Comparison of ENCODE assay signal across 28 cellular contexts in the genomic region with DNA sequence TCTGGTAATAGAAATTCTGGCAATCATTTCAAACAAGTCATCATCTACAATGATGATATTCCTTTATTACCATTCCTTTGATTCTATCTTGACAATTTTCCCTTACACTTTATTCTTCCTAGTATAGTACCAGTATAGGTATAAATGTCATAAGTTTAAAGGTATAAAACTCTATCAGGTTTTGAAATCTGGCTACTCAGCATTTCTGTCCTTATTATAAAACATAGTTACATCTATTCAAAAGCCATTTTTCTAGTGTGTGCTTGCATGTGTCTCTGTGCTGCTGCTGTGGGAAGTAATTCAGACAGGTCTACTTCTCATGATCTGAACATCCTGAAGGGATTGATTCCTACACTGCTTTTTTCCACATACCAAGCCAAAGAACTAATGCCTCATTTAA. TPM values are rescaled to one million over a fixed set of nuclear protein-coding genes. Genes with fewer than 3 reads are reported as not detected.
DNase-seq lines count a peak whose midpoint lies in the region; ATAC-seq, FAIRE-seq and TF ChIP-seq lines count a peak whose summit lies in the region.
"Had no signal": no experiment of that assay in that cellular context is flagged by ENCODE, and none has a peak within 500 bp of the region (broad histone marks: within the 10 kb centered on the region; RNA-seq: fewer than 3 reads in every experiment).

No MANE protein-coding gene starts in this region.

- TF ChIP-seq EP300 in HepG2 (IDR thresholded peaks at IDR 0.05; ENCODE audit: low read depth in 2 of 2, low read length in 2 of 2): no peak
- no peak for TF ChIP-seq EP300 in HepG2 (CRISPR knock-in tag; IDR thresholded peaks at IDR 0.05; ENCODE audit: borderline replicate concordance)
- no peak for TF ChIP-seq EP300 in gastroesophageal sphincter (IDR thresholded peaks at IDR 0.05)

- H3K27me3 Mint-ChIP-seq in chondrocyte (ENCODE audit: low read depth) (no peaks in the 10 kb centered on the region), nephron (ENCODE audit: low read depth) (no peaks in the 10 kb centered on the region)

- TF ChIP-seq RAD21 in HepG2 (CRISPR knock-in tag; IDR thresholded peaks at IDR 0.05): no peak

- no peaks in the 10 kb centered on the region for H4K20me1 ChIP-seq in HepG2 (ENCODE audit: insufficient read depth, low read length)
- H4K20me1 ChIP-seq: BLaER1 treated with 17β-estradiol and CSF1 and Interleukin-3, amounts not matched to agents 10 nM and 100 nM had no signal

- H3K27ac ChIP-seq in HepG2 (ENCODE audit: extremely low read length, insufficient read depth, low read length) (no peak overlapping the region), right lobe of liver (no peak overlapping the region), gastroesophageal sphincter (no peak overlapping the region)
- H3K27ac ChIP-seq: 22Rv1; BLaER1 treated with 17β-estradiol and CSF1 and Interleukin-3, amounts not matched to agents 10 nM and 100 nM had no signal

- H3K4me3 ChIP-seq in HepG2 (replicated peaks in 1 of 3; ENCODE audit: insufficient read depth in 1 of 3, low read depth in 2 of 3, low read length in 3 of 3) (no peak overlapping the region), right lobe of liver (no peak overlapping the region), MG63 (no peak overlapping the region), gastroesophageal sphincter (no peak overlapping the region)
- H3K4me3 ChIP-seq: BLaER1 treated with 17β-estradiol and CSF1 and Interleukin-3, amounts not matched to agents 10 nM and 100 nM; GM23338; HAP-1 had no signal

- no peaks in the 10 kb centered on the region for H3K4me1 ChIP-seq in HepG2 (ENCODE audit: insufficient read depth, low read length)
- no peaks in the 10 kb centered on the region for H3K4me1 ChIP-seq in right lobe of liver
- peaks cover 11 to 61% (median 13%) of the 10 kb centered on the region in 3 donors for H3K4me1 ChIP-seq in gastroesophageal sphincter
- H3K4me1 ChIP-seq: BE2C; BLaER1 treated with 17β-estradiol and CSF1 and Interleukin-3, amounts not matched to agents 10 nM and 100 nM; HAP-1 had no signal

- intact Hi-C loops in HepG2 (cut with micrococcal nuclease; ENCODE audit: unreplicated experiment) (no loop called here), right lobe of liver (cut with DNase I) (no loop called here)

- H3K27me3 ChIP-seq in HepG2 (ENCODE audit: control insufficient read depth in 1 of 2, insufficient read depth in 2 of 2, low read length in 2 of 2) (no peaks in the 10 kb centered on the region), right lobe of liver (no peaks in the 10 kb centered on the region), MG63 (no peaks in the 10 kb centered on the region), gastroesophageal sphincter (no peaks in the 10 kb centered on the region)
- H3K27me3 ChIP-seq: BE2C; BLaER1 treated with 17β-estradiol and CSF1 and Interleukin-3, amounts not matched to agents 10 nM and 100 nM had no signal

- no peak overlapping the region for H3K4me2 ChIP-seq in HepG2 (ENCODE audit: low read depth, low read length)
- H3K4me2 ChIP-seq: BLaER1 treated with 17β-estradiol and CSF1 and Interleukin-3, amounts not matched to agents 10 nM and 100 nM had no signal

- H3K36me3 Mint-ChIP-seq in chondrocyte (ENCODE audit: low read depth) (peaks cover 58% of the 10 kb centered on the region), nephron (ENCODE audit: low read depth) (peaks cover 13% of the 10 kb centered on the region)
- H3K36me3 Mint-ChIP-seq: CD14-positive monocyte; CD8-positive, alpha-beta memory T cell had no signal

- ATAC-seq in HepG2: no peak
- no peak for ATAC-seq in right lobe of liver
- no peak for ATAC-seq in HG03025 (IDR thresholded peaks at IDR 0.05; ENCODE audit: low FRiP score, unreplicated experiment)
- no peak for ATAC-seq in gastroesophageal sphincter
- ATAC-seq: GM23338 had no signal

- H3K9me3 Mint-ChIP-seq in chondrocyte (ENCODE audit: low read depth) (no peaks in the 10 kb centered on the region), nephron (no peaks in the 10 kb centered on the region)
- H3K9me3 Mint-ChIP-seq: CD14-positive monocyte; CD4-positive, alpha-beta T cell; CD8-positive, alpha-beta memory T cell; GM23338 had no signal

- CTCF ChIA-PET in HepG2 (lab: Yijun Ruan, JAX; ENCODE audit: low intra/inter-chr PET ratio, low total read pairs): no interaction called here

- FAIRE-seq in HepG2 (lab: Jason Lieb, UNC): no peak
- FAIRE-seq: A204.1, D721Med, GM12891, GM18507, H54 had no signal

- H3K36me3 ChIP-seq in HepG2 (replicated peaks in 1 of 2; ENCODE audit: control insufficient read depth in 1 of 2, insufficient read depth in 2 of 2, low read length in 2 of 2) (no peaks in the 10 kb centered on the region), right lobe of liver (no peaks in the 10 kb centered on the region), MG63 (no peaks in the 10 kb centered on the region; the same call in 1 of the 2 replicates), gastroesophageal sphincter (peaks cover 0 to 9% of the 10 kb centered on the region in 2 donors)
- H3K36me3 ChIP-seq: BE2C; BLaER1 treated with 17β-estradiol and CSF1 and Interleukin-3, amounts not matched to agents 10 nM and 100 nM; HAP-1 had no signal

- POLR2A ChIA-PET in HepG2 (lab: Yijun Ruan, JAX): no interaction called here

- no peak for TF ChIP-seq POLR2A in HepG2 (IDR thresholded peaks at IDR 0.05; ENCODE audit: insufficient read depth in 1 of 2, low read depth in 2 of 2, low read length in 2 of 2)
- TF ChIP-seq POLR2A in right lobe of liver (IDR thresholded peaks at IDR 0.05): no peak
- no peak for TF ChIP-seq POLR2A in gastroesophageal sphincter (IDR thresholded peaks at IDR 0.05)

- no peaks in the 10 kb centered on the region for H3K79me2 ChIP-seq in HepG2 (ENCODE audit: insufficient read depth, low read length)

- H3K4me3 Mint-ChIP-seq in chondrocyte (ENCODE audit: unreplicated experiment): no peak overlapping the region
- H3K4me3 Mint-ChIP-seq in nephron: no peak overlapping the region
- H3K4me3 Mint-ChIP-seq: CD14-positive monocyte; CD4-positive, alpha-beta T cell; CD8-positive, alpha-beta memory T cell; GM23338 had no signal

- BruUV-seq in HepG2 (replicated peaks; lab: Mats Ljungman, UMichigan): no TSS peak

- DNase-seq in HepG2 (ENCODE audit: low spot score) (no peak), right lobe of liver (no peak), chondrocyte (ENCODE audit: low spot score) (no peak), MG63 (no peak)
- DNase-seq in activated T-cell treated with anti-CD3 and anti-CD28 coated beads, Interleukin-2, amount 50 U/mL, for 1 hour: no peak
- DNase-seq: ACHN; AML-193; BE2C; CD4-positive, alpha-beta T cell; CD8-positive, alpha-beta memory T cell; DMS 273 treated with DMSO at 0.1 percent for 48 hours; DMS53; DMS79 treated with DMSO at 0.1 percent for 48 hours; GF-D8 had no signal

- H3K9ac ChIP-seq in HepG2 (ENCODE audit: insufficient read depth, low read depth, low read length): no peak overlapping the region
- H3K9ac ChIP-seq: BLaER1 treated with 17β-estradiol and CSF1 and Interleukin-3, amounts not matched to agents 10 nM and 100 nM had no signal

- H3K27ac Mint-ChIP-seq in chondrocyte (ENCODE audit: unreplicated experiment): peak overlapping the region; percentile 76
- H3K27ac Mint-ChIP-seq in nephron: peak overlapping the region in 2 of 3 experiments; percentile 69 to 82
- H3K27ac Mint-ChIP-seq: CD14-positive monocyte; CD4-positive, alpha-beta T cell; CD8-positive, alpha-beta memory T cell; GM23338 had no signal

- in situ Hi-C loops in HepG2 (cut with HindIII; ENCODE audit: extremely low pct_ligation_motif_present, low pct_unique_long_range_greater_than_20kb): no loop called here

- H3K9me3 ChIP-seq in HepG2 (ENCODE audit: low read length): no peaks in the 10 kb centered on the region
- no peaks in the 10 kb centered on the region for H3K9me3 ChIP-seq in right lobe of liver
- no peaks in the 10 kb centered on the region for H3K9me3 ChIP-seq in MG63
- H3K9me3 ChIP-seq in gastroesophageal sphincter: no peaks in the 10 kb centered on the region
- H3K9me3 ChIP-seq: BE2C; BLaER1 treated with 17β-estradiol and CSF1 and Interleukin-3, amounts not matched to agents 10 nM and 100 nM; HAP-1 had no signal

- no peak overlapping the region for H2AFZ ChIP-seq in HepG2 (ENCODE audit: low read length)
- H2AFZ ChIP-seq: GM23338 had no signal

- no peak for TF ChIP-seq CTCF in HepG2 (CRISPR knock-in tag; IDR thresholded peaks at IDR 0.05)
- TF ChIP-seq CTCF in right lobe of liver (IDR thresholded peaks at IDR 0.05): no peak
- TF ChIP-seq CTCF in chondrocyte (IDR thresholded peaks at IDR 0.05): no peak
- TF ChIP-seq CTCF in nephron (IDR thresholded peaks at IDR 0.05; ENCODE audit: unreplicated experiment in 3 of 3): no peak
- no peak for TF ChIP-seq CTCF in gastroesophageal sphincter (IDR thresholded peaks at IDR 0.05)

- H3K4me1 Mint-ChIP-seq in chondrocyte (ENCODE audit: low read depth) (peaks cover 82% of the 10 kb centered on the region), nephron (peaks cover 57% of the 10 kb centered on the region)
- H3K4me1 Mint-ChIP-seq: CD14-positive monocyte; CD8-positive, alpha-beta memory T cell had no signal

RNA-seq across cellular contexts. Expression of gene COL12A1, which starts 36.2 kb away (rescaled TPM):
- 0.02 TPM in 1 of 2 replicates, not detected in the other for total RNA-seq in HepG2 (2016; rRNA removed; fragmentation: Illumina TruSeq; extraction: Trizol)
- total RNA-seq in HepG2 (2016; cell fraction: cytosol; rRNA removed; fragmentation: Illumina TruSeq; extraction: Trizol; ENCODE audit: low read depth): not detected in 2 replicates
- not detected in 2 replicates for total RNA-seq in HepG2 (2016; cell fraction: insoluble cytoplasmic fraction; rRNA removed; fragmentation: Illumina TruSeq; extraction: Trizol)
- not detected in 2 replicates for total RNA-seq in HepG2 (2016; cell fraction: membrane; rRNA removed; fragmentation: Illumina TruSeq; extraction: Trizol)
- 0.06 TPM in 1 of 2 replicates, not detected in the other for total RNA-seq in HepG2 (2016; cell fraction: nucleus; rRNA removed; fragmentation: Illumina TruSeq; extraction: Trizol)
- polyA plus RNA-seq in HepG2 (2011; rRNA removed): 0.20 TPM in 1 of 2 replicates, not detected in the other
- 0.01 TPM in 1 of 2 replicates, not detected in the other for polyA plus RNA-seq in HepG2 (2011; cell fraction: cytosol; rRNA removed)
- 0.07 TPM in 1 of 2 replicates, not detected in the other for polyA plus RNA-seq in HepG2 (2011; cell fraction: nucleus; rRNA removed)
- 0.01 TPM in 1 of 2 replicates, not detected in the other for polyA plus RNA-seq in HepG2 (2012)
- polyA plus RNA-seq in HepG2 (2016; cell fraction: cytosol; fragmentation: Illumina TruSeq; extraction: Trizol; ENCODE audit: low read depth): not detected in 2 replicates
- not detected in 2 replicates for polyA plus RNA-seq in HepG2 (2016; cell fraction: insoluble cytoplasmic fraction; fragmentation: Illumina TruSeq; extraction: Trizol; ENCODE audit: low read depth)
- not detected in 2 replicates for polyA plus RNA-seq in HepG2 (2016; cell fraction: membrane; fragmentation: Illumina TruSeq; extraction: Trizol; ENCODE audit: low read depth)
- 0.12 TPM in 1 of 2 replicates, not detected in the other for polyA plus RNA-seq in HepG2 (2016; cell fraction: nucleus; fragmentation: Illumina TruSeq; extraction: Trizol; ENCODE audit: insufficient read depth, low read depth)
- 328 TPM in 1 of 2 replicates, not detected in the other for polyA minus RNA-seq in HepG2 (2011; rRNA and poly(A)+ RNA removed; ENCODE audit: low replicate concordance)
- 0.79 and 2.3 TPM in 2 replicates for polyA minus RNA-seq in HepG2 (2011; cell fraction: cytosol; rRNA and poly(A)+ RNA removed)
- 0.12 and 0.77 TPM in 2 replicates for polyA minus RNA-seq in HepG2 (2011; cell fraction: nucleus; rRNA and poly(A)+ RNA removed)
- total RNA-seq in right lobe of liver: 1 to 10 TPM; 1.1 to 4.4 (median 3.0) TPM
- 1,995 to 2,753 TPM (median 2,073 TPM) in 3 replicates for total RNA-seq in chondrocyte
- 37.5 and 50.4 TPM in 2 replicates for total RNA-seq in MG63 (2014; rRNA removed; shearing (Covaris generic); ENCODE audit: low replicate concordance)
- 100 to 1,000 TPM; 101 to 560 (median 237) TPM for total RNA-seq in gastroesophageal sphincter
- total RNA-seq: CD4-positive, alpha-beta T cell; CD8-positive, alpha-beta memory T cell; G401 had no signal
- polyA plus RNA-seq: CD14-positive monocyte; CD8-positive, alpha-beta memory T cell had no signal
